In the genomic region with DNA sequence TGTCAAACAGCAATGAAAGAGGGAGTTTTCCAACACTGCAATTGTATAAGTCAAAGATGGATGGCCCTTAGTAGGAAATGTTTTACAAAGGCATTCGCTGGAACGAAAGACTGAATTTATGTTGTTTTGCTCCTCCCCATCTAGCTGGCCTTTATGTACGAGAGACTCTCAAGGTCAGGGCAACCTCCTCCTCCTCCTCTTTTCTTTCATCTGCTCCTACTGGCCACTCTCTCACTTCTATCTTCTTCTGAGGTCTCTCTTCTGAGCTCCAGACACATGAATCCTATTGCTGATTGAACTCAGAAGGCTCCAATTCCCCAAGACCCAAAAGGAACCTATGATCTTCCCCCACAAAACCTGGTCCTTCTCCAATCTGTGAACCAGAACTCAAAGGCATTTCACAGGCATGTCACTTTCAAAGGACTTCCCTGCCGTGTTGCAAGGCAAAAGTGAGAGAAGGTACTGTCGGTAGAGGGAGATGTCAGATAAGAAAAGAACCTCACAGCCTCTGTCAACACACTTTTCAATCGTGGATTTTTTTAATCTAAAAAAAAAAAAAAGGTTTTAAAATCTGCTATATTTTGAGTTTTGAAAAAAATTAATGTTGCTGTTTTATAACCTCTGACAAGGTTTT, we compare ENCODE assay signal across 9 cellular contexts. TPM values are rescaled to one million over a fixed set of nuclear protein-coding genes. Genes with fewer than 3 reads are reported as not detected.
DNase-seq lines count a peak whose midpoint lies in the region; ATAC-seq, FAIRE-seq and TF ChIP-seq lines count a peak whose summit lies in the region.
"Had no signal": no experiment of that assay in that cellular context is flagged by ENCODE, and none has a peak within 500 bp of the region (broad histone marks: within the 10 kb centered on the region; RNA-seq: fewer than 3 reads in every experiment).

No MANE protein-coding gene starts in this region.

- ATAC-seq in central memory CD8-positive, alpha-beta T cell (replicated peaks; ENCODE audit: extremely low read depth, poor library complexity, severe bottlenecking) = peak; percentile 57
- ATAC-seq in HG03095 (IDR thresholded peaks at IDR 0.05; ENCODE audit: unreplicated experiment) = no peak
- ATAC-seq in HG02938 (IDR thresholded peaks at IDR 0.05; ENCODE audit: unreplicated experiment) = no peak

- peak; percentile 71 for TF ChIP-seq CTCF in neural crest cell (conservative IDR thresholded peaks at IDR 0.05)

- H3K27ac Mint-ChIP-seq in central memory CD8-positive, alpha-beta T cell (ENCODE audit: low read depth) = no peak overlapping the region
- peak overlapping the region; percentile 29 for H3K27ac Mint-ChIP-seq in neural crest cell (ENCODE audit: unreplicated experiment)

- no peak for FAIRE-seq in H54 (lab: Jason Lieb, UNC)

- no peaks in the 10 kb centered on the region for H3K9me3 Mint-ChIP-seq in central memory CD8-positive, alpha-beta T cell
- no peaks in the 10 kb centered on the region for H3K9me3 Mint-ChIP-seq in neural crest cell
- H3K9me3 Mint-ChIP-seq: CD8-positive, alpha-beta memory T cell had no signal

- no peak for TF ChIP-seq POLR2A in H54 (IDR thresholded peaks at IDR 0.05; ENCODE audit: low read depth, low read length)

- no peaks in the 10 kb centered on the region for H3K36me3 Mint-ChIP-seq in central memory CD8-positive, alpha-beta T cell (ENCODE audit: insufficient read depth)
- H3K36me3 Mint-ChIP-seq in neural crest cell (ENCODE audit: low read depth) = no peaks in the 10 kb centered on the region
- H3K36me3 Mint-ChIP-seq: CD8-positive, alpha-beta memory T cell had no signal

- H3K4me3 Mint-ChIP-seq in central memory CD8-positive, alpha-beta T cell = no peak overlapping the region
- no peak overlapping the region for H3K4me3 Mint-ChIP-seq in neural crest cell

- H3K4me1 Mint-ChIP-seq in central memory CD8-positive, alpha-beta T cell = no peaks in the 10 kb centered on the region
- H3K4me1 Mint-ChIP-seq in neural crest cell = peaks cover 7% of the 10 kb centered on the region

- DNase-seq in NCI-H1436 (lab: John Stamatoyannopoulos, UW) = peak; percentile 31
- no peak for DNase-seq in NCI-H1436 treated with DMSO at 0.1 percent for 48 hours (lab: John Stamatoyannopoulos, UW)
- peak; percentile 78 for DNase-seq in NCI-H2171 treated with DMSO at 0.1 percent for 48 hours (lab: John Stamatoyannopoulos, UW)
- DNase-seq in central memory CD8-positive, alpha-beta T cell (ENCODE audit: low spot score in 2 of 2) = no peak
- DNase-seq in neural crest cell (ENCODE audit: low read depth, low spot score) = no peak
- DNase-seq in H54 (ENCODE audit: insufficient read length, low spot score) = no peak

- H3K27me3 Mint-ChIP-seq in central memory CD8-positive, alpha-beta T cell = peaks cover 73% of the 10 kb centered on the region
- peaks cover 51% of the 10 kb centered on the region for H3K27me3 Mint-ChIP-seq in neural crest cell (ENCODE audit: low read depth)

RNA-seq across cellular contexts. Expression of gene PUM3, which starts 28.5 kb away (rescaled TPM):
- 57.0 and 64.9 TPM in 2 replicates for total RNA-seq in neural crest cell

Comparison
In these comparisons a context has a peak if more than half of its experiments do, and no peak if none do; other contexts are left out.
1. DNase-seq: peak in NCI-H1436 (single experiment) and NCI-H2171 treated with DMSO at 0.1 percent for 48 hours (single experiment); none in NCI-H1436 treated with DMSO at 0.1 percent for 48 hours (single experiment), central memory CD8-positive, alpha-beta T cell (0 of 2), neural crest cell (single experiment) and H54 (single experiment).